ENCODE assay signal across 8 cellular contexts in the genomic region with DNA sequence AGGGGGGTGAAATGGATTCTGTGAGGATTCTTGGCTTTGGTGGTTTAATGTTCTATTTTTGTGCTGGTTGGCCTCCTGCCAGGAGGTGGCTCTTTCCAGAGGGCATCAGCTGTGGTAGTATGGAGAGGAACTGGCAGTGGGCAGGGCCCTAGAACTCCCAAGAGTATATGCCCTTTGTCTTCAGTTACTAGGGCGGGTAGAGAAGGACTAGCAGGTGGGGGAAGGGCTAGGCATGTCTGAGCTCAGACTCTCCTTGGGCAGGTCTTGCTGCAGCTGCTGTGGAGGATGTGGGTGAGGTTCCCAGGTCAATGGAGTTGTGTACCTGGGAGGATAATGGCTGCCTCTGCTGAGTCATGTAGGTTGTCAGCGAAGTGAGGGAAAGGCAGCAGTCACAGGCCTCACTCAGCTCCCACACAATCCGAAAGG. TPM values are rescaled to one million over a fixed set of nuclear protein-coding genes. Genes with fewer than 3 reads are reported as not detected.
A peak's percentile ranks its signal among the peaks of the same experiment; 100 is the strongest.
DNase-seq lines count a peak whose midpoint lies in the region; ATAC-seq and TF ChIP-seq lines count a peak whose summit lies in the region.
"Not testable (repeated sequence)": the region's sequence is repeated elsewhere in the genome, so short reads cannot be mapped to it uniquely, and the experiment has no call there.

No MANE protein-coding gene starts in this region.

- H4K91ac ChIP-seq in IMR-90 (ENCODE audit: insufficient read depth, low read depth, low read length): not testable (repeated sequence)

- not testable (repeated sequence) for H3K79me1 ChIP-seq in IMR-90 (ENCODE audit: low read depth in 1 of 2, low read length in 2 of 2)

- TF ChIP-seq CTCF in IMR-90 (conservative IDR thresholded peaks at IDR 0.05; ENCODE audit: low read depth, low read length); mammary epithelial cell (conservative IDR thresholded peaks at IDR 0.05 in 1 of 2, IDR thresholded peaks at IDR 0.05 in 1 of 2; ENCODE audit: extremely low read depth in 1 of 2, insufficient read depth in 1 of 2, low read depth in 1 of 2, low read length in 2 of 2); glutamatergic neuron (IDR thresholded peaks at IDR 0.05; ENCODE audit: partially characterized antibody, unreplicated experiment); transverse colon (IDR thresholded peaks at IDR 0.05): not testable (repeated sequence)

- 100% methylated on average over 1 of the region's 3 CpGs; no CpG with 5 or more reads in 1 of the 2 experiments for WGBS in IMR-90 (ENCODE audit: extremely low coverage in 2 of 2, insufficient read length in 1 of 2), 2 experiments
- 68% methylated on average over 2 of the region's 3 CpGs for WGBS in mammary epithelial cell (ENCODE audit: low coverage, missing lambda C conversion rate)
- 88% methylated on average over 3 of the region's 3 CpGs; no CpG with 5 or more reads in 1 of the 2 donors for whole genome bisulfite sequencing in transverse colon (ENCODE audit: low coverage in 1 of 2), 2 donors

- H2AK5ac ChIP-seq in IMR-90 (ENCODE audit: low read depth, low read length): not testable (repeated sequence)

- H3K27ac Mint-ChIP-seq in glutamatergic neuron (ENCODE audit: unreplicated experiment): peak overlapping the region; percentile 16

- not testable (repeated sequence) for H3K9me1 ChIP-seq in IMR-90 (ENCODE audit: insufficient read depth, low read length)

- H2AK9ac ChIP-seq in IMR-90 (replicated peaks; ENCODE audit: low read depth, low read length, poor library complexity): not testable (repeated sequence)

- peaks cover 32% of the 10 kb centered on the region for H3K36me3 Mint-ChIP-seq in glutamatergic neuron (ENCODE audit: unreplicated experiment)

- not testable (repeated sequence) for H2BK15ac ChIP-seq in IMR-90 (ENCODE audit: low read depth, low read length)

- H3K9me3 ChIP-seq in IMR-90 (ENCODE audit: control insufficient read depth, insufficient read depth, low read length); mammary epithelial cell (replicated peaks; ENCODE audit: insufficient read depth, low read length); transverse colon: not testable (repeated sequence)

- not testable (repeated sequence) for H2BK20ac ChIP-seq in IMR-90 (ENCODE audit: low read depth, low read length)

- H3K14ac ChIP-seq in IMR-90 (replicated peaks; ENCODE audit: low read depth, low read length): not testable (repeated sequence)

- not testable (repeated sequence) for TF ChIP-seq RAD21 in IMR-90 (IDR thresholded peaks at IDR 0.05; ENCODE audit: low read length)

- not testable (repeated sequence) for TF ChIP-seq POLR2A in IMR-90 (IDR thresholded peaks at IDR 0.05; ENCODE audit: low read depth, low read length); transverse colon (IDR thresholded peaks at IDR 0.05)

- H4K5ac ChIP-seq in IMR-90 (ENCODE audit: low read depth, low read length): not testable (repeated sequence)

- not testable (repeated sequence) for H3K18ac ChIP-seq in IMR-90 (ENCODE audit: low read depth, low read length)

- H3K23ac ChIP-seq in IMR-90 (ENCODE audit: low read depth, low read length): not testable (repeated sequence)

- peak; percentile 75 for DNase-seq in DMS153 (lab: John Stamatoyannopoulos, UW)
- not testable (repeated sequence) for DNase-seq in IMR-90, glutamatergic neuron
- peak; percentile 6 to 18 for DNase-seq in NCI-H187 (lab: John Stamatoyannopoulos, UW)
- peak; percentile 19 for DNase-seq in NCI-H345 treated with DMSO at 0.1 percent for 48 hours (lab: John Stamatoyannopoulos, UW; ENCODE audit: unreplicated experiment)
- peak; percentile 59 for DNase-seq in mammary epithelial cell
- peak; percentile 94 for DNase-seq in myocyte (ENCODE audit: low read depth)
- DNase-seq in transverse colon: peak; percentile 36

- H2AFZ ChIP-seq in IMR-90 (replicated peaks; ENCODE audit: low read length, poor library complexity) (peak overlapping the region; percentile 21), mammary epithelial cell (ENCODE audit: low read depth, low read length) (peak overlapping the region; percentile 78)

- not testable (repeated sequence) for BruUV-seq in IMR-90 (replicated peaks; lab: Mats Ljungman, UMichigan); mammary epithelial cell (replicated peaks; lab: Mats Ljungman, UMichigan)

- not testable (repeated sequence) for ATAC-seq in IMR-90 (ENCODE audit: low read depth)

- not testable (repeated sequence) for H3K27me3 ChIP-seq in IMR-90 (ENCODE audit: control insufficient read depth, insufficient read depth, low read length); mammary epithelial cell (ENCODE audit: insufficient read depth, low read length); transverse colon

- not testable (repeated sequence) for H4K8ac ChIP-seq in IMR-90 (ENCODE audit: low read depth in 2 of 2, low read length in 2 of 2)

- not testable (repeated sequence) for H4K20me1 ChIP-seq in IMR-90 (ENCODE audit: insufficient read depth, low read length); mammary epithelial cell (ENCODE audit: insufficient read depth, low read length)

- H3K9ac ChIP-seq in IMR-90 (ENCODE audit: low read depth, low read length); mammary epithelial cell (ENCODE audit: insufficient read depth, low read length): not testable (repeated sequence)

- not testable (repeated sequence) for H2BK5ac ChIP-seq in IMR-90 (ENCODE audit: low read depth, low read length, poor library complexity, severe bottlenecking)

- not testable (repeated sequence) for H3K27me3 Mint-ChIP-seq in glutamatergic neuron (ENCODE audit: unreplicated experiment)

- not testable (repeated sequence) for H2BK120ac ChIP-seq in IMR-90 (ENCODE audit: low read depth, low read length)

- not testable (repeated sequence) for H3K27ac ChIP-seq in IMR-90 (ENCODE audit: insufficient read depth, low read length); mammary epithelial cell (ENCODE audit: insufficient read depth, low read depth, low read length); transverse colon

- not testable (repeated sequence) for H3K4me1 Mint-ChIP-seq in glutamatergic neuron (ENCODE audit: low read depth, unreplicated experiment)

- POLR2A ChIA-PET in IMR-90 (lab: Charles Lee; ENCODE audit: unreplicated experiment): not testable (repeated sequence)

- not testable (repeated sequence) for H3K4ac ChIP-seq in IMR-90 (ENCODE audit: low read depth, low read length)

- intact Hi-C loops in IMR-90 (cut with micrococcal nuclease); mammary epithelial cell (cut with micrococcal nuclease); transverse colon (cut with DNase I; ENCODE audit: low total_unique reads): not testable (repeated sequence)

- CTCF ChIA-PET in IMR-90 (lab: Yijun Ruan, JAX); mammary epithelial cell (lab: Charles Lee; ENCODE audit: low non-redundant PET): not testable (repeated sequence)

- not testable (repeated sequence) for H3K79me2 ChIP-seq in mammary epithelial cell (ENCODE audit: insufficient read depth, low read length)

- dilution Hi-C loops in IMR-90 (cut with HindIII; ENCODE audit: low sequenced_read_pairs, unreplicated experiment); mammary epithelial cell (cut with HindIII; ENCODE audit: low sequenced_read_pairs): not testable (repeated sequence)

- not testable (repeated sequence) for H3K9me3 Mint-ChIP-seq in glutamatergic neuron (ENCODE audit: unreplicated experiment)

- in situ Hi-C loops in IMR-90 (cut with MboI; ENCODE audit: low sequenced_read_pairs); mammary epithelial cell (cut with MboI; ENCODE audit: low sequenced_read_pairs in 2 of 2); transverse colon (cut with MboI; ENCODE audit: low pct_ligation_motif_present in 1 of 4, low pct_unique_long_range_greater_than_20kb in 1 of 4, low sequenced_read_pairs in 3 of 4): not testable (repeated sequence)

- peak overlapping the region; percentile 31 for H3K4me3 Mint-ChIP-seq in glutamatergic neuron (ENCODE audit: unreplicated experiment)

- H3K36me3 ChIP-seq in IMR-90 (ENCODE audit: control insufficient read depth, insufficient read depth, low read length); mammary epithelial cell (ENCODE audit: insufficient read depth, low read length); transverse colon: not testable (repeated sequence)

- H3K4me2 ChIP-seq in IMR-90 (ENCODE audit: low read depth, low read length); mammary epithelial cell (ENCODE audit: insufficient read depth, low read depth, low read length): not testable (repeated sequence)

- not testable (repeated sequence) for H3K56ac ChIP-seq in IMR-90 (ENCODE audit: extremely low read depth, insufficient read depth, low read length)

- TF ChIP-seq EP300 in transverse colon (IDR thresholded peaks at IDR 0.05; ENCODE audit: low read depth): not testable (repeated sequence)

- not testable (repeated sequence) for H3K4me1 ChIP-seq in IMR-90 (ENCODE audit: control insufficient read depth, insufficient read depth, low read length); mammary epithelial cell (ENCODE audit: insufficient read depth, low read length); transverse colon

- H3K4me3 ChIP-seq in IMR-90 (ENCODE audit: insufficient read depth, low read depth, low read length); mammary epithelial cell (replicated peaks in 1 of 3; ENCODE audit: insufficient read depth in 1 of 3, low read depth in 2 of 3, low read length in 3 of 3); transverse colon: not testable (repeated sequence)

RNA-seq across cellular contexts. Expression of gene CBR4, which starts 57.2 kb away (rescaled TPM):
- total RNA-seq in IMR-90 (2012; rRNA removed) (4.5 and 9.2 TPM in 2 replicates), mammary epithelial cell (10 to 100 TPM; 19.0 to 24.4 TPM), glutamatergic neuron (ENCODE audit: unreplicated experiment) (59.1 TPM), myocyte (17.4 and 20.5 TPM in 2 replicates), transverse colon (10 to 100 TPM; 22.4 to 31.1 (median 26.2) TPM)
- polyA plus RNA-seq in IMR-90 (2012; rRNA removed) (2.1 and 2.7 TPM in 2 replicates), mammary epithelial cell (2.9 TPM)
- polyA plus RNA-seq in IMR-90 (2012; cell fraction: cytosol; rRNA removed): 0.31 and 0.39 TPM in 2 replicates
- 0.52 and 5.9 TPM in 2 replicates for polyA plus RNA-seq in IMR-90 (2012; cell fraction: nucleus; rRNA removed; ENCODE audit: low replicate concordance)
- polyA minus RNA-seq in mammary epithelial cell: 5.1 TPM
- polyA plus RNA-seq in myocyte (2012): 8.6 TPM
